24 cellular contexts compared by ENCODE assay signal in the genomic region with DNA sequence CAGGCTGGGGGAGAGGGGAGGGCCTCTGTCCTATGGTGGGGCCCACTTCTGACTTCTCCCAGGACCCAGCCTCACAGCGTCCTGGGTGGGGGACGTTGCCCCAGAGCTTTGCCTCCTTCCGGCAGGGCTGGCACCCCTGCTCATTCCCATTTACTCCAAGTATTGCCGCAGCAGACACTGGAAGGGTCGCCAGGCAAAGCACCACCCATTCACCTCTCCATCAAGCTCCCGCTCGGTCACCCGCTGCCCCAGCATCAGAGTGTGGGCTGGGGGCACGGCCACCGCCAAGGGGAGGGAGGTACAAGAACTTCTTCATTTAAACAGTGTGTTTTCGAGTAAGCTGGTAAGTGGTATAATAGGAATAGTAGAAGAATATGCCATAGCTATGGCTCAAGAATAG. TPM values are rescaled to one million over a fixed set of nuclear protein-coding genes. Genes with fewer than 3 reads are reported as not detected.
DNase-seq lines count a peak whose midpoint lies in the region; ATAC-seq, FAIRE-seq and TF ChIP-seq lines count a peak whose summit lies in the region.
"Had no signal": no experiment of that assay in that cellular context is flagged by ENCODE, and none has a peak within 500 bp of the region (broad histone marks: within the 10 kb centered on the region; RNA-seq: fewer than 3 reads in every experiment).

No MANE protein-coding gene starts in this region.

- no peak overlapping the region for H3K4ac ChIP-seq in mesenchymal stem cell (ENCODE audit: low read depth in 1 of 2, low read length in 2 of 2)

- H3K9me3 Mint-ChIP-seq in activated naive CD4-positive, alpha-beta T cell treated with anti-CD3 and anti-CD28 coated beads, Interleukin-2, amount 50 U/mL, for 24 hours: no peaks in the 10 kb centered on the region
- no peaks in the 10 kb centered on the region for H3K9me3 Mint-ChIP-seq in central memory CD8-positive, alpha-beta T cell
- peaks cover 13% of the 10 kb centered on the region for H3K9me3 Mint-ChIP-seq in neural crest cell
- H3K9me3 Mint-ChIP-seq: CD4-positive, alpha-beta T cell had no signal

- H3K27ac ChIP-seq in temporal lobe (ENCODE audit: low read depth, low read length) (peak overlapping the region; percentile 64), mesenchymal stem cell (ENCODE audit: low read length, poor library complexity, severe bottlenecking) (no peak overlapping the region)
- H3K27ac ChIP-seq: 22Rv1, BLaER1 had no signal

- 95% methylated on average over 11 of the region's 11 CpGs for WGBS in mesenchymal stem cell

- H3K14ac ChIP-seq in mesenchymal stem cell (ENCODE audit: low read length in 2 of 2): no peak overlapping the region

- no peaks in the 10 kb centered on the region for H3K27me3 Mint-ChIP-seq in activated naive CD4-positive, alpha-beta T cell treated with anti-CD3 and anti-CD28 coated beads, Interleukin-2, amount 50 U/mL, for 24 hours
- no peaks in the 10 kb centered on the region for H3K27me3 Mint-ChIP-seq in central memory CD8-positive, alpha-beta T cell
- no peaks in the 10 kb centered on the region for H3K27me3 Mint-ChIP-seq in neural crest cell (ENCODE audit: low read depth)
- H3K27me3 Mint-ChIP-seq: CD4-positive, alpha-beta T cell had no signal

- no peaks in the 10 kb centered on the region for H3K4me1 ChIP-seq in mesenchymal stem cell (ENCODE audit: control insufficient read depth, insufficient read depth, low read depth, low read length)
- H3K4me1 ChIP-seq: BLaER1, HAP-1 had no signal

- no peak overlapping the region for H3K23ac ChIP-seq in mesenchymal stem cell (ENCODE audit: low read length in 2 of 2)

- H3K36me3 ChIP-seq in mesenchymal stem cell (ENCODE audit: control insufficient read depth in 1 of 2, insufficient read depth in 2 of 2, low read depth in 1 of 2, low read length in 2 of 2): peaks cover 0 to 4% of the 10 kb centered on the region in 2 experiments
- H3K36me3 ChIP-seq: HAP-1 had no signal

- DNase-seq in activated naive CD4-positive, alpha-beta T cell treated with Interleukin-2 at 50 U/mL for 16 hours: no peak
- DNase-seq in central memory CD8-positive, alpha-beta T cell (ENCODE audit: low spot score in 2 of 2): no peak
- DNase-seq in neural crest cell (ENCODE audit: low read depth, low spot score) (no peak), urothelium cell line (ENCODE audit: low spot score) (no peak), mesenchymal stem cell (no peak)
- DNase-seq: ACHN; CD4-positive, alpha-beta T cell; COR-L47; Karpas-422; NCI-H1417; NCI-H187; NCI-H446; NCI-H526 treated with DMSO at 0.1 percent for 48 hours; SHP77 treated with DMSO at 0.1 percent for 48 hours had no signal

- no peaks in the 10 kb centered on the region for H3K79me1 ChIP-seq in mesenchymal stem cell (replicated peaks; ENCODE audit: low read length, poor library complexity, severe bottlenecking)

- ATAC-seq in central memory CD8-positive, alpha-beta T cell (replicated peaks; ENCODE audit: extremely low read depth, poor library complexity, severe bottlenecking): no peak
- no peak for ATAC-seq in GM18907 (IDR thresholded peaks at IDR 0.05; ENCODE audit: unreplicated experiment)

- no peaks in the 10 kb centered on the region for H3K36me3 Mint-ChIP-seq in activated naive CD4-positive, alpha-beta T cell treated with anti-CD3 and anti-CD28 coated beads, Interleukin-2, amount 50 U/mL, for 24 hours
- peaks cover 6% of the 10 kb centered on the region for H3K36me3 Mint-ChIP-seq in central memory CD8-positive, alpha-beta T cell (ENCODE audit: insufficient read depth)
- H3K36me3 Mint-ChIP-seq in neural crest cell (ENCODE audit: low read depth): peaks cover 18% of the 10 kb centered on the region

- H2BK120ac ChIP-seq in mesenchymal stem cell (ENCODE audit: low read depth, low read length): no peak overlapping the region

- H4K8ac ChIP-seq in mesenchymal stem cell (ENCODE audit: low read length): no peak overlapping the region

- H3K4me3 Mint-ChIP-seq in activated naive CD4-positive, alpha-beta T cell treated with anti-CD3 and anti-CD28 coated beads, Interleukin-2, amount 50 U/mL, for 24 hours: no peak overlapping the region
- H3K4me3 Mint-ChIP-seq in central memory CD8-positive, alpha-beta T cell: no peak overlapping the region
- H3K4me3 Mint-ChIP-seq in neural crest cell: peak overlapping the region; percentile 29
- H3K4me3 Mint-ChIP-seq: CD4-positive, alpha-beta T cell; GM23338 had no signal

- H4K91ac ChIP-seq in mesenchymal stem cell (ENCODE audit: low read length): no peak overlapping the region

- H2AFZ ChIP-seq in mesenchymal stem cell (ENCODE audit: low read depth, low read length): no peak overlapping the region
- H2AFZ ChIP-seq: GM23338 had no signal

- no peaks in the 10 kb centered on the region for H3K27me3 ChIP-seq in mesenchymal stem cell (ENCODE audit: control insufficient read depth in 1 of 2, insufficient read depth in 1 of 2, low read length in 2 of 2)
- H3K27me3 ChIP-seq: BLaER1 had no signal

- H2AK5ac ChIP-seq in mesenchymal stem cell (ENCODE audit: low read length, severe bottlenecking): no peak overlapping the region

- no peaks in the 10 kb centered on the region for H3K4me1 Mint-ChIP-seq in activated naive CD4-positive, alpha-beta T cell treated with anti-CD3 and anti-CD28 coated beads, Interleukin-2, amount 50 U/mL, for 24 hours
- no peaks in the 10 kb centered on the region for H3K4me1 Mint-ChIP-seq in central memory CD8-positive, alpha-beta T cell
- no peaks in the 10 kb centered on the region for H3K4me1 Mint-ChIP-seq in neural crest cell
- H3K4me1 Mint-ChIP-seq: GM23338 had no signal

- no peak overlapping the region for H2BK12ac ChIP-seq in mesenchymal stem cell (ENCODE audit: low read length in 2 of 2)

- TF ChIP-seq CTCF in neural crest cell (conservative IDR thresholded peaks at IDR 0.05): no peak

- no peak overlapping the region for H3K9ac ChIP-seq in mesenchymal stem cell (ENCODE audit: low read length)
- H3K9ac ChIP-seq: BLaER1 had no signal

- no peak overlapping the region for H2BK5ac ChIP-seq in mesenchymal stem cell (ENCODE audit: low read depth, low read length, poor library complexity, severe bottlenecking)

- no peak overlapping the region for H3K4me3 ChIP-seq in mesenchymal stem cell (ENCODE audit: insufficient read depth in 1 of 2, low read depth in 1 of 2, low read length in 2 of 2)
- H3K4me3 ChIP-seq: BLaER1, GM23338, HAP-1 had no signal

- H2BK15ac ChIP-seq in mesenchymal stem cell (ENCODE audit: low read depth, poor library complexity, severe bottlenecking): no peak overlapping the region

- no peak overlapping the region for H3K4me2 ChIP-seq in mesenchymal stem cell (ENCODE audit: low read length, poor library complexity, severe bottlenecking)
- H3K4me2 ChIP-seq: BLaER1, GM23338 had no signal

- FAIRE-seq in urothelium cell line (lab: Jason Lieb, UNC): no peak
- FAIRE-seq: GM12891 had no signal

- no peak overlapping the region for H3K18ac ChIP-seq in mesenchymal stem cell (ENCODE audit: low read depth in 1 of 2, low read length in 2 of 2)

- peak overlapping the region; percentile 51 for H3K27ac Mint-ChIP-seq in activated naive CD4-positive, alpha-beta T cell treated with anti-CD3 and anti-CD28 coated beads, Interleukin-2, amount 50 U/mL, for 24 hours
- peak overlapping the region; percentile 39 for H3K27ac Mint-ChIP-seq in central memory CD8-positive, alpha-beta T cell (ENCODE audit: low read depth)
- H3K27ac Mint-ChIP-seq in neural crest cell (ENCODE audit: unreplicated experiment): no peak overlapping the region
- H3K27ac Mint-ChIP-seq: CD4-positive, alpha-beta T cell; GM23338 had no signal

- H3K9me3 ChIP-seq in mesenchymal stem cell (ENCODE audit: control insufficient read depth, low read length): peaks cover 7% of the 10 kb centered on the region

RNA-seq across cellular contexts. Expression of gene GNG13, which starts 52.8 kb away (rescaled TPM):
- not detected in 2 replicates for total RNA-seq in neural crest cell
- total RNA-seq in temporal lobe: not detected
- polyA plus RNA-seq in mesenchymal stem cell (2013, experiment 1 of 2): not detected
- not detected for polyA plus RNA-seq in mesenchymal stem cell (2013, experiment 2 of 2)
- total RNA-seq: CD4-positive, alpha-beta T cell; GM23338; MCF 10A; RPMI7951 had no signal
